26 cellular contexts compared by ENCODE assay signal in the genomic region with DNA sequence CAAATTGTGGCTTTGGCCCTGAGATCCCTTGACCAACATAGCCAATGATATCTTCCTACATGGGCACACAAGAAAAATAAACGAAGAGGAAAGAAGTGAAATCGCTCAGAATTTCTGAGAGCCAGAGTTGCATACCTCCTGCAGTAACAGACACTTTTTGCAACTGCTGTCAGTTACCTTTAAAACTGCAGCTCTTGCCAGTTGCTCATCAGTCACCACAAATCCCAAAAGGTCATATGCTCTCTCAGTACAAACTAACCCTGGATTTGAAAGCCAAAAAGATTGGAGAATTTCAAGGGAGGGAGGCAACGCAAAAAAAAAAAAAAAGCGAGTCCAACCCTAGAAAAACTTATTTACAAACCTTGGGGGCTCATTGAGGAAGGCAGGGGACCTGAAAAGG.
"Had no signal": no experiment of that assay in that cellular context is flagged by ENCODE, and none has a peak within 500 bp of the region (broad histone marks: within the 10 kb centered on the region; RNA-seq: fewer than 3 reads in every experiment).

No MANE protein-coding gene starts in this region.

- ATAC-seq: esophagus mucosa; gastrocnemius medialis; left lung; naive thymus-derived CD8-positive, alpha-beta T cell; pancreas; sciatic nerve; stimulated activated effector memory CD8-positive, alpha-beta T cell treated with anti-CD3 and anti-CD28 coated beads, Interleukin-12 subunit alpha, Interleukin-12 subunit beta, amount 100 ng/mL, for 72 hours had no signal

- H3K27ac ChIP-seq: colonic mucosa, epithelial cell of prostate, gastrocnemius medialis, left lung, neutrophil, pancreas, testis, tibial artery, upper lobe of left lung had no signal

- H3K4me3 ChIP-seq: colonic mucosa, gastrocnemius medialis, left lung, pancreas, testis, tibial artery, upper lobe of left lung had no signal

- H3K36me3 Mint-ChIP-seq: stimulated activated effector memory CD8-positive, alpha-beta T cell treated with anti-CD3 and anti-CD28 coated beads, Interleukin-12 subunit alpha, Interleukin-12 subunit beta, amount 100 ng/mL, for 72 hours had no signal

- DNase-seq: colonic mucosa; effector CD8-positive, alpha-beta T cell; endodermal cell; foreskin fibroblast; gastrocnemius medialis; head of caudate nucleus; left lung; mesenchymal stem cell; naive thymus-derived CD8-positive, alpha-beta T cell; pancreas; retina; stimulated activated CD4-positive, alpha-beta T cell treated with anti-CD3 and anti-CD28 coated beads, Interleukin-2, amount 100 ng/mL, for 24 hours; stimulated activated CD4-positive, alpha-beta T cell treated with anti-CD3 and anti-CD28 coated beads, Interleukin-4, amount 100 ng/mL, for 24 hours; stimulated activated naive CD4-positive, alpha-beta T cell treated with Interleukin-2 at 50 U/mL for 16 hours; substantia nigra; testis; tibial artery; upper lobe of left lung had no signal

- H3K27ac Mint-ChIP-seq: dendritic cell treated with granulocyte-macrophage colony-stimulating factor and Interleukin-4, amounts not matched to agents 40 ng/mL and 50 ng/mL, for 4 days; endodermal cell; naive thymus-derived CD8-positive, alpha-beta T cell; stimulated activated effector memory CD8-positive, alpha-beta T cell treated with anti-CD3 and anti-CD28 coated beads, Interleukin-12 subunit alpha, Interleukin-12 subunit beta, amount 100 ng/mL, for 72 hours had no signal

- H3K4me1 ChIP-seq: colonic mucosa, gastrocnemius medialis, left lung, testis, tibial artery had no signal

- FAIRE-seq: keratinocyte, pancreas, urothelium cell line had no signal

- H3K27me3 ChIP-seq: colonic mucosa, neutrophil, pancreas, testis, upper lobe of left lung had no signal

- H3K27me3 Mint-ChIP-seq: dendritic cell treated with granulocyte-macrophage colony-stimulating factor and Interleukin-4, amounts not matched to agents 40 ng/mL and 50 ng/mL, for 4 days had no signal

- H3K4me1 Mint-ChIP-seq: naive thymus-derived CD8-positive, alpha-beta T cell; stimulated activated effector memory CD8-positive, alpha-beta T cell treated with anti-CD3 and anti-CD28 coated beads, Interleukin-12 subunit alpha, Interleukin-12 subunit beta, amount 100 ng/mL, for 72 hours had no signal

- H3K9me3 ChIP-seq: colonic mucosa, gastrocnemius medialis, neutrophil, pancreas, testis had no signal

- H3K4me3 Mint-ChIP-seq: dendritic cell treated with granulocyte-macrophage colony-stimulating factor and Interleukin-4, amounts not matched to agents 40 ng/mL and 50 ng/mL, for 4 days; endodermal cell; naive thymus-derived CD8-positive, alpha-beta T cell; stimulated activated effector memory CD8-positive, alpha-beta T cell treated with anti-CD3 and anti-CD28 coated beads, Interleukin-12 subunit alpha, Interleukin-12 subunit beta, amount 100 ng/mL, for 72 hours had no signal

- H3K36me3 ChIP-seq: colonic mucosa, gastrocnemius medialis, left lung, neutrophil, pancreas, tibial artery, upper lobe of left lung had no signal
